ENCODE assay signal across 22 cellular contexts in genomic region chr12:2341051-2341751, GRCh38.
A peak's percentile ranks its signal among the peaks of the same experiment; 100 is the strongest.
DNase-seq lines count a peak whose midpoint lies in the region; ATAC-seq, FAIRE-seq and TF ChIP-seq lines count a peak whose summit lies in the region.
"Had no signal": no experiment of that assay in that cellular context is flagged by ENCODE, and none has a peak within 500 bp of the region (broad histone marks: within the 10 kb centered on the region; RNA-seq: fewer than 3 reads in every experiment).

No MANE protein-coding gene starts in this region.

- H3K36me3 ChIP-seq in SK-N-SH (replicated peaks in 1 of 2; ENCODE audit: control insufficient read depth in 1 of 2, insufficient read depth in 2 of 2, low read length in 1 of 2) (no peaks in the 10 kb centered on the region), esophagus muscularis mucosa (no peaks in the 10 kb centered on the region)
- H3K36me3 ChIP-seq: heart left ventricle, WERI-Rb-1 had no signal

- intact Hi-C loops in esophagus muscularis mucosa (cut with DNase I), result no loop called here

- TF ChIP-seq CTCF in SK-N-SH (IDR thresholded peaks at IDR 0.05) (no peak), esophagus muscularis mucosa (IDR thresholded peaks at IDR 0.05) (no peak), osteocyte (IDR thresholded peaks at IDR 0.05) (no peak)

- peak; percentile 37 for FAIRE-seq in urothelium cell line (lab: Jason Lieb, UNC)
- FAIRE-seq: H54, keratinocyte had no signal

- peak overlapping the region; percentile 83 for H3K27ac Mint-ChIP-seq in osteocyte (ENCODE audit: unreplicated experiment)
- H3K27ac Mint-ChIP-seq in activated naive CD4-positive, alpha-beta T cell treated with anti-CD3 and anti-CD28 coated beads, Interleukin-2, amount 10 ng/mL, durations not matched to agents 7 days and 5 days, result no peak overlapping the region
- H3K27ac Mint-ChIP-seq: activated T-helper 2 cell treated with anti-CD3 and anti-CD28 coated beads, Interferon-gamma antibody, Interleukin-2, Interleukin-4, amounts not matched to agents 10 μg/mL and 5 μg/mL and 100 μg/mL, durations not matched to agents 14 hours and 24 hours and 36 hours; CD8-positive, alpha-beta T cell; T-cell had no signal

- no peak overlapping the region for H3K4me3 Mint-ChIP-seq in osteocyte (ENCODE audit: unreplicated experiment)
- no peak overlapping the region for H3K4me3 Mint-ChIP-seq in activated naive CD4-positive, alpha-beta T cell treated with anti-CD3 and anti-CD28 coated beads, Interleukin-2, amount 10 ng/mL, durations not matched to agents 7 days and 5 days
- H3K4me3 Mint-ChIP-seq: CD8-positive, alpha-beta T cell; T-cell had no signal

- ATAC-seq in SK-N-SH treated with all-trans-retinoic acid at 6 μM for 48 hours, result no peak
- no peak for ATAC-seq in GM19035 (IDR thresholded peaks at IDR 0.05; ENCODE audit: unreplicated experiment)
- ATAC-seq: CD8-positive, alpha-beta T cell; T-cell had no signal

- 88% methylated on average over 12 of the region's 15 CpGs for WGBS in SK-N-SH (ENCODE audit: low lambda C conversion rate)
- WGBS in esophagus muscularis mucosa, result 66% methylated on average over 15 of the region's 15 CpGs

- H4K20me1 ChIP-seq in SK-N-SH (ENCODE audit: insufficient read depth), result no peaks in the 10 kb centered on the region

- DNase-seq in SK-N-SH (no peak), esophagus muscularis mucosa (ENCODE audit: extremely low spot score) (no peak), osteocyte (ENCODE audit: extremely low spot score, unreplicated experiment) (no peak), urothelium cell line (ENCODE audit: low spot score) (no peak), NCI-H1436 (lab: John Stamatoyannopoulos, UW) (no peak)
- DNase-seq in activated naive CD4-positive, alpha-beta T cell treated with anti-CD3 and anti-CD28 coated beads, Interleukin-2, amount 10 ng/mL, durations not matched to agents 7 days and 5 days, result no peak
- DNase-seq: activated CD8-positive, alpha-beta memory T cell treated with anti-CD3 and anti-CD28 coated beads for 24 hours; CD8-positive, alpha-beta T cell; heart left ventricle; NCI-H2171; stimulated activated CD4-positive, alpha-beta T cell treated with anti-CD3 and anti-CD28 coated beads, Interleukin-15, amount 100 ng/mL, for 24 hours; T-cell; testis; WERI-Rb-1 had no signal

- POLR2A ChIA-PET in SK-N-SH (lab: Yijun Ruan, JAX), result interaction anchor here (0.7 kb wide), 1 partner anchor 147 kb away, joined by 3 read pairs; no protein-coding TSS in a partner anchor

- H3K27me3 ChIP-seq in SK-N-SH (ENCODE audit: insufficient read depth) (no peaks in the 10 kb centered on the region), esophagus muscularis mucosa (no peaks in the 10 kb centered on the region)
- H3K27me3 ChIP-seq: heart left ventricle, testis had no signal

- peaks cover 82% of the 10 kb centered on the region for H3K4me1 Mint-ChIP-seq in osteocyte (ENCODE audit: unreplicated experiment)
- no peaks in the 10 kb centered on the region for H3K4me1 Mint-ChIP-seq in activated naive CD4-positive, alpha-beta T cell treated with anti-CD3 and anti-CD28 coated beads, Interleukin-2, amount 10 ng/mL, durations not matched to agents 7 days and 5 days
- H3K4me1 Mint-ChIP-seq: T-cell had no signal

- H3K27ac ChIP-seq in SK-N-SH (ENCODE audit: low read depth in 2 of 2, low read length in 1 of 2), result peak overlapping the region in 1 of 2 experiments; percentile 25; a peak in 1 of 4 replicates
- H3K27ac ChIP-seq in esophagus muscularis mucosa (replicated peaks in 1 of 4), result peak overlapping the region; percentile 23 to 73 (median 64)
- H3K27ac ChIP-seq: 22Rv1, epithelial cell of prostate, RWPE1, testis, WERI-Rb-1 had no signal

- H3F3A ChIP-seq in SK-N-SH (replicated peaks; ENCODE audit: insufficient read depth), result peaks cover 23% of the 10 kb centered on the region

- no peak overlapping the region for H3K9ac ChIP-seq in SK-N-SH

- H3K27me3 Mint-ChIP-seq in osteocyte (ENCODE audit: unreplicated experiment), result no peaks in the 10 kb centered on the region
- peaks cover 28% of the 10 kb centered on the region for H3K27me3 Mint-ChIP-seq in activated naive CD4-positive, alpha-beta T cell treated with anti-CD3 and anti-CD28 coated beads, Interleukin-2, amount 10 ng/mL, durations not matched to agents 7 days and 5 days

- H3K4me2 ChIP-seq in SK-N-SH, result no peak overlapping the region

- H3K9me3 ChIP-seq in SK-N-SH (no peaks in the 10 kb centered on the region), esophagus muscularis mucosa (no peaks in the 10 kb centered on the region)
- H3K9me3 ChIP-seq: heart left ventricle, testis had no signal

- CTCF ChIA-PET in SK-N-SH (lab: Yijun Ruan, JAX), result interaction anchor here (0.7 kb wide), 1 partner anchor 327 kb away, joined by 3 read pairs; no protein-coding TSS in a partner anchor
- CTCF ChIA-PET in activated naive CD4-positive, alpha-beta T cell treated with anti-CD3 and anti-CD28 coated beads, Interleukin-2, amount 10 ng/mL, durations not matched to agents 7 days and 5 days (lab: Charles Lee), result no interaction called here

- H3K9me2 ChIP-seq in SK-N-SH, result no peaks in the 10 kb centered on the region

- no peak for TF ChIP-seq EP300 in SK-N-SH (IDR thresholded peaks at IDR 0.05; ENCODE audit: borderline replicate concordance in 1 of 2, low read depth in 1 of 2, low read length in 1 of 2)
- TF ChIP-seq EP300 in esophagus muscularis mucosa (IDR thresholded peaks at IDR 0.05), result no peak

- H3K4me1 ChIP-seq in SK-N-SH (ENCODE audit: control insufficient read depth in 1 of 2, insufficient read depth in 2 of 2, low read depth in 1 of 2, low read length in 1 of 2), result peaks cover 32 to 41% of the 10 kb centered on the region in 2 experiments
- peaks cover 64 to 90% (median 87%) of the 10 kb centered on the region in 4 donors for H3K4me1 ChIP-seq in esophagus muscularis mucosa

- H3K79me2 ChIP-seq in SK-N-SH (ENCODE audit: insufficient read depth), result 0 out of 2 replicates have a peak, but pooled peaks cover 2% of the 10 kb centered on the region

- TF ChIP-seq POLR2A in esophagus muscularis mucosa (IDR thresholded peaks at IDR 0.05; ENCODE audit: low read depth), result no peak

- no peaks in the 10 kb centered on the region for H3K36me3 Mint-ChIP-seq in osteocyte (ENCODE audit: unreplicated experiment)
- no peaks in the 10 kb centered on the region for H3K36me3 Mint-ChIP-seq in activated naive CD4-positive, alpha-beta T cell treated with anti-CD3 and anti-CD28 coated beads, Interleukin-2, amount 10 ng/mL, durations not matched to agents 7 days and 5 days
- H3K36me3 Mint-ChIP-seq: CD8-positive, alpha-beta T cell; T-cell had no signal

- no peak for TF ChIP-seq RAD21 in SK-N-SH (IDR thresholded peaks at IDR 0.05; ENCODE audit: low read length)

- peak overlapping the region; percentile 46; the same call in 1 of the 2 replicates for H2AFZ ChIP-seq in SK-N-SH (ENCODE audit: low read depth)

- no peaks in the 10 kb centered on the region for H3K9me3 Mint-ChIP-seq in osteocyte (ENCODE audit: unreplicated experiment)
- no peaks in the 10 kb centered on the region for H3K9me3 Mint-ChIP-seq in activated naive CD4-positive, alpha-beta T cell treated with anti-CD3 and anti-CD28 coated beads, Interleukin-2, amount 10 ng/mL, durations not matched to agents 7 days and 5 days
- H3K9me3 Mint-ChIP-seq: activated T-helper 2 cell treated with anti-CD3 and anti-CD28 coated beads, Interferon-gamma antibody, Interleukin-2, Interleukin-4, amounts not matched to agents 10 μg/mL and 5 μg/mL and 100 μg/mL, durations not matched to agents 14 hours and 24 hours and 36 hours; CD8-positive, alpha-beta T cell; T-cell had no signal

- H3K4me3 ChIP-seq in SK-N-SH (ENCODE audit: low read depth in 2 of 2, low read length in 1 of 2), result no peak overlapping the region
- H3K4me3 ChIP-seq in esophagus muscularis mucosa, result no peak overlapping the region
- H3K4me3 ChIP-seq: heart left ventricle, testis had no signal

TF ChIP-seq in SK-N-SH, 30 proteins besides CTCF, POLR2A, EP300 and RAD21 (continues in another document):
- TF ChIP-seq SMC3 (IDR thresholded peaks at IDR 0.05; ENCODE audit: low read depth, low read length) (no peak), EZH2phosphoT487 (IDR thresholded peaks at IDR 0.05; ENCODE audit: borderline replicate concordance, low read depth) (no peak), GABPA (IDR thresholded peaks at IDR 0.05; ENCODE audit: low read depth) (no peak), TAF1 (IDR thresholded peaks at IDR 0.05; ENCODE audit: borderline replicate concordance, low read depth, low read length) (no peak), JUND (IDR thresholded peaks at IDR 0.05) (no peak), MAX (IDR thresholded peaks at IDR 0.05; ENCODE audit: low read depth) (no peak), SIN3A (IDR thresholded peaks at IDR 0.05; ENCODE audit: borderline replicate concordance, low read depth, low read length) (no peak), POLR2AphosphoS5 (IDR thresholded peaks at IDR 0.05; ENCODE audit: low read depth, low read length) (no peak)

TF ChIP-seq in SK-N-SH treated with all-trans-retinoic acid at 6 μM for 48 hours, 23 proteins besides CTCF, POLR2A, EP300 and RAD21:
- TF ChIP-seq ISL1 (CRISPR knock-in tag; IDR thresholded peaks at IDR 0.05), result no peak
- no peak for TF ChIP-seq RARB (CRISPR knock-in tag; IDR thresholded peaks at IDR 0.05)
- no peak for TF ChIP-seq BACH2 (CRISPR knock-in tag; IDR thresholded peaks at IDR 0.05; ENCODE audit: borderline replicate concordance)
- no peak for TF ChIP-seq ESRRG (CRISPR knock-in tag; IDR thresholded peaks at IDR 0.05)
- no peak for TF ChIP-seq SNAI2 (CRISPR knock-in tag; IDR thresholded peaks at IDR 0.05)
